Comparison of ENCODE assay signal across 1 cellular context in the genomic region with DNA sequence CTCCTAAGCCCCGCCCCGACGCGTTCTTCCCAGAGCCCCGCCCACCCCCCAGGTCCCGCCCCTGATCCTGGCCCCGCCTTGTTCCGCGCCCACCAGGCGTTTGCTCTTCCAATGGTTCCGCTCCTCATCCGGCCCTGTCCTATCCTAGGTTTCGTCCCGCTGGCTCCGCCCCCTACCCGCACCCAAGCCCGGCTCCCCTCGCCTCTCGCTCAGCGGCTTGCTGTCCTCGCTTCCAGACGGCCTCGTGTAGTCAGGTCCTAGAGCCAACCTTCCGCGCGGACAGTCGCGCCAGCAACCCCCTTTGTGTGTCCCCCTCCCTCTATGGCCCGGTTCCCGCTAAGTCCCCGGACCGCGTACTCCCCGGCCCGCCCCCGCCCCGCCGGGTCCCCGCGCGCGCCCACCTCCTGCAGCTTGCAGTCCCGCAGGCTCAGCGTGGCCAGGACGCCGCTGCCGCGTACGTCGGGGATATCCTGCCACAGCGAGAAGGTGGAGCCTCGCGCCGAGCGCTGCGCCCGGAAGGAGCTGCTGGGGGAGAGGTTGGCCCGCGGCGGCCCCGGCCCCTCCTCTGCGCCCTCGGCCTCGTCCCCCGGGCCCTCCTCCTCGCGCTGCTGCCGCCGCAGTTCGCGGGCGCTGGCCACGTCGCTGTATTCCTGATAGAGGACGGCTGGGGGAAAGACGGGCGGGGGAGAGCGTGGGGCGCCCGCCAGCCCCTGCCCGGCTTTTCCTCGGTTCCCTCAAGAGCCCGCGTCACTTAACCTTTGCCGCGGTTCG.
TF ChIP-seq lines count a peak whose summit lies in the region.

No MANE protein-coding gene starts in this region.

TF ChIP-seq in K562, 482 proteins besides CTCF, POLR2A, EP300 and RAD21 (continued from another document):
- TF ChIP-seq MED1 (CRISPR knock-in tag; IDR thresholded peaks at IDR 0.05; ENCODE audit: borderline replicate concordance) (no peak), PTBP1 (IDR thresholded peaks at IDR 0.05; ENCODE audit: low read depth, low read length) (0 out of 2 replicates have a peak, but pooled peaks have one; percentile 11), NR2C1 (IDR thresholded peaks at IDR 0.05) (no peak), NR2C1 (tag; IDR thresholded peaks at IDR 0.05) (no peak), ZFX (CRISPR knock-in tag; IDR thresholded peaks at IDR 0.05) (peak; percentile 68; the same call in 1 of the 2 replicates), TOE1 (IDR thresholded peaks at IDR 0.05; ENCODE audit: borderline replicate concordance) (peak; percentile 92; the same call in 1 of the 2 replicates), TOE1 (CRISPR knock-in tag; IDR thresholded peaks at IDR 0.05; ENCODE audit: borderline replicate concordance, low read depth) (peak; percentile 91; the same call in 1 of the 2 replicates), POLR2H (tag; IDR thresholded peaks at IDR 0.05; ENCODE audit: low read depth) (peak; percentile 93), SMC3 (conservative IDR thresholded peaks at IDR 0.05; ENCODE audit: insufficient read depth, low read depth, low read length) (0 out of 2 replicates have a peak, but pooled peaks have one; percentile 8), PHF20 (IDR thresholded peaks at IDR 0.05; ENCODE audit: partially characterized antibody) (peak; percentile 47), HDAC1 (IDR thresholded peaks at IDR 0.05) (peak in 1 of 2 experiments; percentile 90; a peak in 2 of 4 replicates), RBFOX2 (IDR thresholded peaks at IDR 0.05; ENCODE audit: low read depth, low read length) (peak; percentile 97), SAFB2 (IDR thresholded peaks at IDR 0.05; ENCODE audit: borderline replicate concordance, low read depth, low read length, severe bottlenecking) (no peak), RBM39 (optimal IDR thresholded peaks at IDR 0.05; ENCODE audit: low read depth, low read length) (no peak), RBM15 (IDR thresholded peaks at IDR 0.05; ENCODE audit: insufficient read depth, low read length) (0 out of 2 replicates have a peak, but pooled peaks have one; percentile 43), LCOR (CRISPR knock-in tag; IDR thresholded peaks at IDR 0.05) (peak; percentile 70; the same call in 1 of the 2 replicates), ZNF121 (CRISPR knock-in tag; conservative IDR thresholded peaks at IDR 0.05) (no peak; the same call in 1 of the 2 replicates), HNRNPLL (IDR thresholded peaks at IDR 0.05; ENCODE audit: low read depth, low read length, poor library complexity, severe bottlenecking) (peak; percentile 94), ZNF766 (CRISPR knock-in tag; conservative IDR thresholded peaks at IDR 0.05) (peak; percentile 78; the same call in 1 of the 2 replicates), GATAD2A (IDR thresholded peaks at IDR 0.05) (peak; percentile 89; the same call in 1 of the 2 replicates), ERF (CRISPR knock-in tag; IDR thresholded peaks at IDR 0.05) (0 out of 2 replicates have a peak, but pooled peaks have one; percentile 40), ETV5 (CRISPR knock-in tag; IDR thresholded peaks at IDR 0.05; ENCODE audit: low read depth) (peak; percentile 89), PCBP2 (IDR thresholded peaks at IDR 0.05; ENCODE audit: low read depth, low read length, poor library complexity, severe bottlenecking) (no peak), ARNT (IDR thresholded peaks at IDR 0.05) (no peak), FOS (IDR thresholded peaks at IDR 0.05; ENCODE audit: extremely low read depth, insufficient read length) (no peak), SAP30 (IDR thresholded peaks at IDR 0.05; ENCODE audit: borderline replicate concordance, insufficient read depth, low read depth, low read length, poor library complexity, severe bottlenecking) (no peak), ELF1 (tag; IDR thresholded peaks at IDR 0.05) (peak; percentile 79; the same call in 1 of the 2 replicates)
- TF ChIP-seq, protein P1, sequence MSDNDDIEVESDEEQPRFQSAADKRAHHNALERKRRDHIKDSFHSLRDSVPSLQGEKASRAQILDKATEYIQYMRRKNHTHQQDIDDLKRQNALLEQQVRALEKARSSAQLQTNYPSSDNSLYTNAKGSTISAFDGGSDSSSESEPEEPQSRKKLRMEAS (CRISPR knock-in tag; IDR thresholded peaks at IDR 0.05) = peak; percentile 91
- TF ChIP-seq, protein P2, sequence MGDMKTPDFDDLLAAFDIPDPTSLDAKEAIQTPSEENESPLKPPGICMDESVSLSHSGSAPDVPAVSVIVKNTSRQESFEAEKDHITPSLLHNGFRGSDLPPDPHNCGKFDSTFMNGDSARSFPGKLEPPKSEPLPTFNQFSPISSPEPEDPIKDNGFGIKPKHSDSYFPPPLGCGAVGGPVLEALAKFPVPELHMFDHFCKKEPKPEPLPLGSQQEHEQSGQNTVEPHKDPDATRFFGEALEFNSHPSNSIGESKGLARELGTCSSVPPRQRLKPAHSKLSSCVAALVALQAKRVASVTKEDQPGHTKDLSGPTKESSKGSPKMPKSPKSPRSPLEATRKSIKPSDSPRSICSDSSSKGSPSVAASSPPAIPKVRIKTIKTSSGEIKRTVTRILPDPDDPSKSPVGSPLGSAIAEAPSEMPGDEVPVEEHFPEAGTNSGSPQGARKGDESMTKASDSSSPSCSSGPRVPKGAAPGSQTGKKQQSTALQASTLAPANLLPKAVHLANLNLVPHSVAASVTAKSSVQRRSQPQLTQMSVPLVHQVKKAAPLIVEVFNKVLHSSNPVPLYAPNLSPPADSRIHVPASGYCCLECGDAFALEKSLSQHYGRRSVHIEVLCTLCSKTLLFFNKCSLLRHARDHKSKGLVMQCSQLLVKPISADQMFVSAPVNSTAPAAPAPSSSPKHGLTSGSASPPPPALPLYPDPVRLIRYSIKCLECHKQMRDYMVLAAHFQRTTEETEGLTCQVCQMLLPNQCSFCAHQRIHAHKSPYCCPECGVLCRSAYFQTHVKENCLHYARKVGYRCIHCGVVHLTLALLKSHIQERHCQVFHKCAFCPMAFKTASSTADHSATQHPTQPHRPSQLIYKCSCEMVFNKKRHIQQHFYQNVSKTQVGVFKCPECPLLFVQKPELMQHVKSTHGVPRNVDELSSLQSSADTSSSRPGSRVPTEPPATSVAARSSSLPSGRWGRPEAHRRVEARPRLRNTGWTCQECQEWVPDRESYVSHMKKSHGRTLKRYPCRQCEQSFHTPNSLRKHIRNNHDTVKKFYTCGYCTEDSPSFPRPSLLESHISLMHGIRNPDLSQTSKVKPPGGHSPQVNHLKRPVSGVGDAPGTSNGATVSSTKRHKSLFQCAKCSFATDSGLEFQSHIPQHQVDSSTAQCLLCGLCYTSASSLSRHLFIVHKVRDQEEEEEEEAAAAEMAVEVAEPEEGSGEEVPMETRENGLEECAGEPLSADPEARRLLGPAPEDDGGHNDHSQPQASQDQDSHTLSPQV (IDR thresholded peaks at IDR 0.05) = peak; percentile 76; the same call in 1 of the 2 replicates
- TF ChIP-seq, protein P3, sequence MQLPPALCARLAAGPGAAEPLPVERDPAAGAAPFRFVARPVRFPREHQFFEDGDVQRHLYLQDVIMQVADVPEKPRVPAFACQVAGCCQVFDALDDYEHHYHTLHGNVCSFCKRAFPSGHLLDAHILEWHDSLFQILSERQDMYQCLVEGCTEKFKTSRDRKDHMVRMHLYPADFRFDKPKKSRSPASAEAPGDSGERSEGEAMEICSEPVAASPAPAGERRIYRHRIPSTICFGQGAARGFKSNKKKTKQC (CRISPR knock-in tag; IDR thresholded peaks at IDR 0.05) = no peak
- TF ChIP-seq, protein P4, sequence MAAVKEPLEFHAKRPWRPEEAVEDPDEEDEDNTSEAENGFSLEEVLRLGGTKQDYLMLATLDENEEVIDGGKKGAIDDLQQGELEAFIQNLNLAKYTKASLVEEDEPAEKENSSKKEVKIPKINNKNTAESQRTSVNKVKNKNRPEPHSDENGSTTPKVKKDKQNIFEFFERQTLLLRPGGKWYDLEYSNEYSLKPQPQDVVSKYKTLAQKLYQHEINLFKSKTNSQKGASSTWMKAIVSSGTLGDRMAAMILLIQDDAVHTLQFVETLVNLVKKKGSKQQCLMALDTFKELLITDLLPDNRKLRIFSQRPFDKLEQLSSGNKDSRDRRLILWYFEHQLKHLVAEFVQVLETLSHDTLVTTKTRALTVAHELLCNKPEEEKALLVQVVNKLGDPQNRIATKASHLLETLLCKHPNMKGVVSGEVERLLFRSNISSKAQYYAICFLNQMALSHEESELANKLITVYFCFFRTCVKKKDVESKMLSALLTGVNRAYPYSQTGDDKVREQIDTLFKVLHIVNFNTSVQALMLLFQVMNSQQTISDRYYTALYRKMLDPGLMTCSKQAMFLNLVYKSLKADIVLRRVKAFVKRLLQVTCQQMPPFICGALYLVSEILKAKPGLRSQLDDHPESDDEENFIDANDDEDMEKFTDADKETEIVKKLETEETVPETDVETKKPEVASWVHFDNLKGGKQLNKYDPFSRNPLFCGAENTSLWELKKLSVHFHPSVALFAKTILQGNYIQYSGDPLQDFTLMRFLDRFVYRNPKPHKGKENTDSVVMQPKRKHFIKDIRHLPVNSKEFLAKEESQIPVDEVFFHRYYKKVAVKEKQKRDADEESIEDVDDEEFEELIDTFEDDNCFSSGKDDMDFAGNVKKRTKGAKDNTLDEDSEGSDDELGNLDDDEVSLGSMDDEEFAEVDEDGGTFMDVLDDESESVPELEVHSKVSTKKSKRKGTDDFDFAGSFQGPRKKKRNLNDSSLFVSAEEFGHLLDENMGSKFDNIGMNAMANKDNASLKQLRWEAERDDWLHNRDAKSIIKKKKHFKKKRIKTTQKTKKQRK (IDR thresholded peaks at IDR 0.05; ENCODE audit: borderline replicate concordance, low read depth, low read length) = no peak
TF ChIP-seq in K562: peak in this region for 153.
